ENCODE assay signal across 10 cellular contexts in genomic region chr10:27446091-27446918, GRCh38. TPM values are rescaled to one million over a fixed set of nuclear protein-coding genes. Genes with fewer than 3 reads are reported as not detected.
DNase-seq lines count a peak whose midpoint lies in the region; ATAC-seq and TF ChIP-seq lines count a peak whose summit lies in the region.
"Had no signal": no experiment of that assay in that cellular context is flagged by ENCODE, and none has a peak within 500 bp of the region (broad histone marks: within the 10 kb centered on the region; RNA-seq: fewer than 3 reads in every experiment).

No MANE protein-coding gene starts in this region.

- no peaks in the 10 kb centered on the region for H3K9me3 Mint-ChIP-seq in CD4-positive, alpha-beta T cell
- H3K9me3 Mint-ChIP-seq: IgD-negative memory B cell had no signal

- intact Hi-C loops in CD4-positive, alpha-beta T cell (cut with DNase I, micrococcal nuclease) = loop anchor here (1.0 to 10.0 kb wide), 7 partner anchors 58 to 946 kb away; partner anchors contain the start of gene RAB18 (in 1 of the 2)

- CTCF ChIA-PET in CD4-positive, alpha-beta T cell (lab: Charles Lee) = interaction anchor here (0.8 kb wide), 2 partner anchors 58 to 210 kb away, joined by 3 to 5 read pairs; partner anchors contain the start of gene RAB18

- no peak overlapping the region for H3K4me3 Mint-ChIP-seq in CD4-positive, alpha-beta T cell
- H3K4me3 Mint-ChIP-seq: IgD-negative memory B cell had no signal

- no peaks in the 10 kb centered on the region for H3K27me3 ChIP-seq in CD4-positive, alpha-beta T cell (ENCODE audit: control insufficient read depth, insufficient read depth, low read length)

- no peaks in the 10 kb centered on the region for H3K9me3 ChIP-seq in CD4-positive, alpha-beta T cell (ENCODE audit: control insufficient read depth, low read length)

- DNase-seq in CD4-positive, alpha-beta T cell = no peak
- DNase-seq in HT1080 (ENCODE audit: low read depth) (peak; percentile 34), fibroblast of the aortic adventitia (ENCODE audit: low read depth) (peak; percentile 59), putamen (ENCODE audit: low spot score) (peak; percentile 13)
- DNase-seq in activated CD8-positive, alpha-beta memory T cell treated with anti-CD3 and anti-CD28 coated beads for 24 hours = no peak
- DNase-seq: left cardiac atrium had no signal

- H3K27ac Mint-ChIP-seq in CD4-positive, alpha-beta T cell = no peak overlapping the region

- H3K4me1 Mint-ChIP-seq in CD4-positive, alpha-beta T cell (ENCODE audit: low read depth) = peaks cover 17% of the 10 kb centered on the region

- H3K27me3 Mint-ChIP-seq in CD4-positive, alpha-beta T cell = no peaks in the 10 kb centered on the region
- H3K27me3 Mint-ChIP-seq: IgD-negative memory B cell had no signal

- H3K27ac ChIP-seq in CD4-positive, alpha-beta T cell (ENCODE audit: low read depth, low read length) = no peak overlapping the region

- TF ChIP-seq CTCF in CD4-positive, alpha-beta T cell (IDR thresholded peaks at IDR 0.05) = peak; percentile 67
- peak; percentile 50 for TF ChIP-seq CTCF in fibroblast of the aortic adventitia (IDR thresholded peaks at IDR 0.05; ENCODE audit: insufficient read depth, low read length)

- POLR2A ChIA-PET in CD4-positive, alpha-beta T cell (lab: Charles Lee) = no interaction called here

- H3K4me3 ChIP-seq in fibroblast of the aortic adventitia (ENCODE audit: low read depth, low read length) = no peak overlapping the region

- peak; percentile 52 for ATAC-seq in CD4-positive, alpha-beta T cell (ENCODE audit: poor library complexity)
- ATAC-seq in SK-N-SH treated with all-trans-retinoic acid at 6 μM for 48 hours = peak; percentile 84
- ATAC-seq in GM21717 (IDR thresholded peaks at IDR 0.05; ENCODE audit: unreplicated experiment) = no peak
- no peak for ATAC-seq in HG02571 (IDR thresholded peaks at IDR 0.05; ENCODE audit: unreplicated experiment)

- no peaks in the 10 kb centered on the region for H3K36me3 Mint-ChIP-seq in CD4-positive, alpha-beta T cell (ENCODE audit: low read depth)
- H3K36me3 Mint-ChIP-seq: IgD-negative memory B cell had no signal

TF ChIP-seq in SK-N-SH treated with all-trans-retinoic acid at 6 μM for 48 hours, 23 proteins besides CTCF, POLR2A, EP300 and RAD21:
- TF ChIP-seq ZNF70 (CRISPR knock-in tag; IDR thresholded peaks at IDR 0.05) = no peak
- TF ChIP-seq TOX (CRISPR knock-in tag; IDR thresholded peaks at IDR 0.05; ENCODE audit: borderline replicate concordance) = no peak
- TF ChIP-seq OSR1 (CRISPR knock-in tag; IDR thresholded peaks at IDR 0.05) = no peak
- TF ChIP-seq ZFP30 (CRISPR knock-in tag; IDR thresholded peaks at IDR 0.05) = no peak
- TF ChIP-seq CSDC2 (CRISPR knock-in tag; IDR thresholded peaks at IDR 0.05) = no peak
- TF ChIP-seq POU6F1 (CRISPR knock-in tag; IDR thresholded peaks at IDR 0.05; ENCODE audit: borderline replicate concordance, low read depth) = no peak
- no peak for TF ChIP-seq ARNTL (CRISPR knock-in tag; IDR thresholded peaks at IDR 0.05; ENCODE audit: borderline replicate concordance, low read depth)
- TF ChIP-seq ISL1 (CRISPR knock-in tag; IDR thresholded peaks at IDR 0.05) = no peak
- TF ChIP-seq CREB5 (CRISPR knock-in tag; IDR thresholded peaks at IDR 0.05; ENCODE audit: low read depth) = no peak
- TF ChIP-seq ZFP3 (CRISPR knock-in tag; IDR thresholded peaks at IDR 0.05) = no peak
- TF ChIP-seq CSRNP3 (CRISPR knock-in tag; IDR thresholded peaks at IDR 0.05) = no peak

RNA-seq across cellular contexts. Expression of gene RAB18, which starts 57.8 kb away (rescaled TPM):
- 100 to 1,000 TPM; 120 to 130 TPM for total RNA-seq in CD4-positive, alpha-beta T cell
- total RNA-seq in HT1080 (2014; rRNA removed; shearing (Covaris generic)) = 24.6 and 40.2 TPM in 2 replicates
- 36.6 and 50.6 TPM in 2 replicates for polyA plus RNA-seq in HT1080 (2015; cell fraction: cytosol; rRNA removed)
- 26.9 and 28.0 TPM in 2 replicates for polyA plus RNA-seq in HT1080 (2015; cell fraction: nucleus; rRNA removed)
- total RNA-seq in fibroblast of the aortic adventitia (ENCODE audit: low replicate concordance) = 48.5 and 114 TPM in 2 replicates

Comparison
In these comparisons a context has a peak if more than half of its experiments do, and no peak if none do; other contexts are left out.
1. ATAC-seq: peak in CD4-positive, alpha-beta T cell (single experiment) and SK-N-SH treated with all-trans-retinoic acid at 6 μM for 48 hours (single experiment); none in GM21717 (single experiment) and HG02571 (single experiment).
2. DNase-seq: peak in HT1080 (single experiment), fibroblast of the aortic adventitia (single experiment) and putamen (single experiment); none in CD4-positive, alpha-beta T cell (0 of 10) and activated CD8-positive, alpha-beta memory T cell treated with anti-CD3 and anti-CD28 coated beads for 24 hours (single experiment).